Comparison of ENCODE assay signal across 8 cellular contexts in the genomic region with DNA sequence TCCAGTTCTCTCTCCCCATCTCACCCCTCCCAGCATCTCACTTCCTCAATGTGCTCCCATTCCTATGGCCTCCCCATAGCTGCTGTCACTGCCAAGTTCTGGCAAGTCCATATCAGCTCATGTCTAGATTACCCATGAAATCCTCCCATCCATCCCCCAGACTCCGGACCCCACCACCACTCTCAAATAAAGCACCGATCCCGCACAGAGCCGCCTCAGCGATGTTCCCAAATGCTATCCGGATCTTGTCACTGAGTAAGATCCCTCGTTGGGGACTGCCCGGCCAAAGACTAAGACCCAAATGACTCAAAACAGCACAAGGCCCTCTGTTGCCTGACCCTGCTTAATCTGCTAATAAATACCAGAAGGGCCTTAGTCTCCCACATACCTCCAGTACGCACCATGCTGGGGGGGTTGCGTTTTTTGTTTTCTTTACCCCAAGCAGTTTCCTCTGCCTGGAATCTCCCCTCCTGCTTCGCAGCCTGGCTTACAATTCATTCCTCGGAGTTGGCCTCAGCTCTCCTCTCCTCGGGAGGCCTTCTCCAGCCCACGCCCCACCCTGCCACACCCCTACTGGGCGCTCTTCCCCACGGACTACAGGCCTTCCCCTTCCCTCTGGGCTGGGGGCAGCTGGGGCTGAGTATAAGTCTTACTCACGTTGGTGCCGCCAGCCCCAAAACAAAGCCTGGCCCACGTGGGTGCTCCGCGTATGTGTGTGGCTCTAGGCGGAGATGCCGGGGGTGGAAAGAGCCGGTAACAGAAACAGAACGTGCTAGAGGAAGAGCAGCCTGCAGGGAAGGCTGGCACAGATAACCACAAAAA. TPM values are rescaled to one million over a fixed set of nuclear protein-coding genes. Genes with fewer than 3 reads are reported as not detected.
DNase-seq lines count a peak whose midpoint lies in the region; ATAC-seq lines count a peak whose summit lies in the region.

No MANE protein-coding gene starts in this region.

- peaks cover 48 to 77% of the 10 kb centered on the region in 2 donors for H3K4me1 Mint-ChIP-seq in stimulated activated naive B cell treated with anti-CD40 and anti-IgM and Interleukin-4, amounts not matched to agents 10 μg/mL and 1 μg/mL and 100 μg/mL, for 72 hours

- H3K36me3 Mint-ChIP-seq in stimulated activated naive B cell treated with anti-CD40 and anti-IgM and Interleukin-4, amounts not matched to agents 10 μg/mL and 1 μg/mL and 100 μg/mL, for 72 hours, result peaks cover 24 to 30% of the 10 kb centered on the region in 2 donors

- peak overlapping the region; percentile 83 to 90 for H3K4me3 Mint-ChIP-seq in stimulated activated naive B cell treated with anti-CD40 and anti-IgM and Interleukin-4, amounts not matched to agents 10 μg/mL and 1 μg/mL and 100 μg/mL, for 72 hours

- H3K27me3 Mint-ChIP-seq in stimulated activated naive B cell treated with anti-CD40 and anti-IgM and Interleukin-4, amounts not matched to agents 10 μg/mL and 1 μg/mL and 100 μg/mL, for 72 hours, result no peaks in the 10 kb centered on the region

- DNase-seq in NCI-H524 (lab: John Stamatoyannopoulos, UW), result peak; percentile 34 to 48
- no peak for DNase-seq in NCI-H524 treated with DMSO at 0.1 percent for 48 hours (lab: John Stamatoyannopoulos, UW)
- peak; percentile 55 for DNase-seq in activated CD4-positive, alpha-beta T cell treated with anti-CD3 and anti-CD28 coated beads for 1 hour
- peak; percentile 67 for DNase-seq in dedifferentiated amniotic fluid mesenchymal stem cell (ENCODE audit: extremely low spot score)
- DNase-seq in lung microvascular endothelial cell (ENCODE audit: low read depth in 2 of 2), result peak; percentile 81 to 85
- DNase-seq in stimulated activated naive B cell treated with anti-CD40 and anti-IgM and Interleukin-4, amounts not matched to agents 10 μg/mL and 1 μg/mL and 100 μg/mL, for 72 hours, result no peak
- no peak for DNase-seq in NCI-H69 (lab: John Stamatoyannopoulos, UW)

- peak overlapping the region; percentile 81 for H3K27ac Mint-ChIP-seq in stimulated activated naive B cell treated with anti-CD40 and anti-IgM and Interleukin-4, amounts not matched to agents 10 μg/mL and 1 μg/mL and 100 μg/mL, for 72 hours

- no peak for ATAC-seq in stimulated activated naive B cell treated with anti-CD40 and anti-IgM and Interleukin-4, amounts not matched to agents 10 μg/mL and 1 μg/mL and 100 μg/mL, for 72 hours (replicated peaks)
- ATAC-seq in HG02973 (IDR thresholded peaks at IDR 0.05; ENCODE audit: unreplicated experiment), result no peak

- H3K9me3 Mint-ChIP-seq in stimulated activated naive B cell treated with anti-CD40 and anti-IgM and Interleukin-4, amounts not matched to agents 10 μg/mL and 1 μg/mL and 100 μg/mL, for 72 hours, result peaks cover 0 to 2% of the 10 kb centered on the region in 2 donors

RNA-seq across cellular contexts. Expression of a gene that starts 1.8 kb away (rescaled TPM):
- 18.7 and 23.0 TPM in 2 replicates for total RNA-seq in lung microvascular endothelial cell

Comparison
In these comparisons a context has a peak if more than half of its experiments do, and no peak if none do; other contexts are left out.
1. DNase-seq: peak in NCI-H524 (2 of 2), activated CD4-positive, alpha-beta T cell treated with anti-CD3 and anti-CD28 coated beads for 1 hour (single experiment), dedifferentiated amniotic fluid mesenchymal stem cell (single experiment) and lung microvascular endothelial cell (2 of 2); none in NCI-H524 treated with DMSO at 0.1 percent for 48 hours (single experiment), stimulated activated naive B cell treated with anti-CD40 and anti-IgM and Interleukin-4, amounts not matched to agents 10 μg/mL and 1 μg/mL and 100 μg/mL, for 72 hours (single experiment) and NCI-H69 (single experiment).